ENCODE assay signal across 8 cellular contexts in the genomic region with DNA sequence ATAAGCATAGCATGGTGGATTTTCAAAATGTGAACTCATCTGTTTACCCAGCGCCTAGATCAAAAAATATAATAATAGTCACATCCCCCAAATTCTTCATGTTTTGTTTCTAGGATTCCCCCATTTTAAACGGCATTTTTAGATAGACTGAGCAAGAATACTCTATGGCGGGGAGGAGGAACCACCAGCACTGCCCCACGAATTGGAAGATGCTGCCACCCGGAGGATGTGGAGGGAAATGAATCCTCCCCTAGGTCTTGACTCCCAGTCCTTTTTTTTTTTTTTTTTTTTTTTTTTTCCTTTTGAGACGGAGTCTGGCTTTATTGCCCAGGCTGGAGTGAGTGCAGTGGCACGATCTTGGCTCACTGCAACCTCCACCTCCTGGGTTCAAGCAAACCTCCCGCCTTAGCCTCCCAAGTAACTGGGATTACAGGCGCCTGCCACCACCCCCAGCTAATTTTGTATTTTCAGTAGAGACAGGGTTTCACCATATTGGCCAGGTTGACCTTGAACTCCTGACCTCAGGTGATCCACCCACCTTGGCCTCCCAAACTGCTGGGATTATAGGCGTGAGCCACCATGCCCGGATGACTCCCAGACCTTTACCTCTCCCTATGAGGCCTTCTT. TPM values are rescaled to one million over a fixed set of nuclear protein-coding genes. Genes with fewer than 3 reads are reported as not detected.
A peak's percentile ranks its signal among the peaks of the same experiment; 100 is the strongest.
DNase-seq lines count a peak whose midpoint lies in the region; ATAC-seq, FAIRE-seq and TF ChIP-seq lines count a peak whose summit lies in the region.
"Not testable (repeated sequence)": the region's sequence is repeated elsewhere in the genome, so short reads cannot be mapped to it uniquely, and the experiment has no call there.

No MANE protein-coding gene starts in this region.

- TF ChIP-seq CTCF in AG10803 (conservative IDR thresholded peaks at IDR 0.05; ENCODE audit: low read length) = peak; percentile 73

- peak; percentile 61 for FAIRE-seq in RCC 7860 (lab: Jason Lieb, UNC)

- ATAC-seq in GM19035 (IDR thresholded peaks at IDR 0.05; ENCODE audit: unreplicated experiment) (peak; percentile 62), left lobe of liver (peak; percentile 95)

- peak; percentile 80 for DNase-seq in AG10803 (ENCODE audit: low read depth)
- peak; percentile 52 for DNase-seq in NCI-H1048 (lab: John Stamatoyannopoulos, UW)
- peak; percentile 52 for DNase-seq in RCC 7860 (ENCODE audit: low spot score)
- DNase-seq in activated CD8-positive, alpha-beta memory T cell treated with anti-CD3 and anti-CD28 coated beads, Interleukin-2, amount 50 U/mL, for 48 hours = peak; percentile 69
- DNase-seq in effector CD4-positive, alpha-beta T cell = peak; percentile 15
- peak; percentile 73 for DNase-seq in left lobe of liver (ENCODE audit: low spot score)
- peak; percentile 8 to 64 (median 30) for DNase-seq in stimulated activated CD4-positive, alpha-beta T cell treated with anti-CD3 and anti-CD28 coated beads, Interleukin-1b, Interleukin-23, amount 100 ng/mL, for 24 hours (ENCODE audit: low read depth in 4 of 4, low spot score in 1 of 4)

- H3K4me3 ChIP-seq in AG10803 (ENCODE audit: low read length) = not testable (repeated sequence)

RNA-seq across cellular contexts. Expression of a gene that starts 7.5 kb away (rescaled TPM):
- 0.50 TPM for total RNA-seq in left lobe of liver

Comparison
In these comparisons a context has a peak if more than half of its experiments do, and no peak if none do; other contexts are left out.
1. DNase-seq: peak in every context shown above with its lines; median percentile 80 in AG10803; 73 in left lobe of liver; 69 in activated CD8-positive, alpha-beta memory T cell treated with anti-CD3 and anti-CD28 coated beads, Interleukin-2, amount 50 U/mL, for 48 hours; 52 in NCI-H1048; 52 in RCC 7860; 30 in stimulated activated CD4-positive, alpha-beta T cell treated with anti-CD3 and anti-CD28 coated beads, Interleukin-1b, Interleukin-23, amount 100 ng/mL, for 24 hours; 15 in effector CD4-positive, alpha-beta T cell.